Comparison of ENCODE assay signal across 17 cellular contexts in genomic region chr9:91150273-91151013, GRCh38.
A peak's percentile ranks its signal among the peaks of the same experiment; 100 is the strongest.
DNase-seq lines count a peak whose midpoint lies in the region; ATAC-seq and FAIRE-seq lines count a peak whose summit lies in the region.
"Had no signal": no experiment of that assay in that cellular context is flagged by ENCODE, and none has a peak within 500 bp of the region (broad histone marks: within the 10 kb centered on the region; RNA-seq: fewer than 3 reads in every experiment).

No MANE protein-coding gene starts in this region.

- H3K27ac ChIP-seq in thymus (ENCODE audit: low read depth): peak overlapping the region; percentile 64
- H3K27ac ChIP-seq: cardiac muscle cell had no signal

- peaks cover 3% of the 10 kb centered on the region for H3K9me3 Mint-ChIP-seq in activated T-cell treated with anti-CD3 and anti-CD28 coated beads, Interleukin-2, amount 50 U/mL, for 4 hours
- peaks cover 0 to 2% of the 10 kb centered on the region in 2 donors for H3K9me3 Mint-ChIP-seq in effector memory CD8-positive, alpha-beta T cell

- no peak for ATAC-seq in activated T-cell treated with anti-CD3 and anti-CD28 coated beads, Interleukin-2, amount 50 U/mL, for 4 hours
- ATAC-seq in T-helper 17 cell: no peak
- ATAC-seq in effector memory CD8-positive, alpha-beta T cell (replicated peaks): no peak
- ATAC-seq: left lung had no signal

- peaks cover 4% of the 10 kb centered on the region for H3K36me3 ChIP-seq in thymus (ENCODE audit: control insufficient read depth, insufficient read depth)
- H3K36me3 ChIP-seq: cardiac muscle cell, left lung had no signal

- H3K4me1 ChIP-seq in thymus (ENCODE audit: control insufficient read depth, insufficient read depth, low read length): peaks cover 17% of the 10 kb centered on the region

- H3K27ac Mint-ChIP-seq in T-helper 17 cell: peak overlapping the region; percentile 41
- H3K27ac Mint-ChIP-seq in effector memory CD8-positive, alpha-beta T cell: peak overlapping the region; percentile 80 to 92

- peaks cover 3% of the 10 kb centered on the region for H3K36me3 Mint-ChIP-seq in activated T-cell treated with anti-CD3 and anti-CD28 coated beads, Interleukin-2, amount 50 U/mL, for 4 hours (ENCODE audit: insufficient read depth)
- H3K36me3 Mint-ChIP-seq in T-helper 17 cell (ENCODE audit: low read depth): peaks cover 3% of the 10 kb centered on the region
- H3K36me3 Mint-ChIP-seq in effector memory CD8-positive, alpha-beta T cell (ENCODE audit: insufficient read depth): peaks cover 10% of the 10 kb centered on the region

- H3K27me3 ChIP-seq in thymus (ENCODE audit: control insufficient read depth, insufficient read depth): no peaks in the 10 kb centered on the region
- H3K27me3 ChIP-seq: cardiac muscle cell, left lung had no signal

- H3K4me3 ChIP-seq in thymus (ENCODE audit: low read length): no peak overlapping the region
- H3K4me3 ChIP-seq: cardiac muscle cell, left lung, smooth muscle cell had no signal

- DNase-seq in activated T-cell treated with anti-CD3 and anti-CD28 coated beads, Interleukin-2, amount 50 U/mL, for 4 hours: no peak
- DNase-seq in activated T-cell treated with anti-CD3 and anti-CD28 coated beads for 4 hours (no peak), T-helper 17 cell (no peak), RCC 7860 (ENCODE audit: low spot score) (no peak), SW480 (ENCODE audit: low spot score) (no peak)
- DNase-seq in effector memory CD8-positive, alpha-beta T cell: no peak
- DNase-seq in stimulated activated CD4-positive, alpha-beta T cell treated with anti-CD3 and anti-CD28 coated beads, Interleukin-4, amount 100 ng/mL, for 1 hour: no peak
- DNase-seq: DMS53, head of caudate nucleus, left lung, NCI-H146, Right ventricle myocardium superior had no signal

- H3K27me3 Mint-ChIP-seq in activated T-cell treated with anti-CD3 and anti-CD28 coated beads, Interleukin-2, amount 50 U/mL, for 4 hours (ENCODE audit: low read depth): no peaks in the 10 kb centered on the region
- H3K27me3 Mint-ChIP-seq in T-helper 17 cell: no peaks in the 10 kb centered on the region
- no peaks in the 10 kb centered on the region for H3K27me3 Mint-ChIP-seq in effector memory CD8-positive, alpha-beta T cell

- FAIRE-seq in RCC 7860 (lab: Jason Lieb, UNC): no peak
- FAIRE-seq: TTC549 had no signal

- 64% methylated on average over 3 of the region's 3 CpGs for WGBS in thymus

- H3K9me3 ChIP-seq in T-helper 17 cell (ENCODE audit: control insufficient read depth, low read length, poor library complexity, severe bottlenecking): no peaks in the 10 kb centered on the region
- peaks cover 1% of the 10 kb centered on the region for H3K9me3 ChIP-seq in thymus (ENCODE audit: control insufficient read depth)

- H3K4me3 Mint-ChIP-seq in activated T-cell treated with anti-CD3 and anti-CD28 coated beads, Interleukin-2, amount 50 U/mL, for 4 hours: peak overlapping the region; percentile 13
- no peak overlapping the region for H3K4me3 Mint-ChIP-seq in T-helper 17 cell
- peak overlapping the region; percentile 60 to 65 for H3K4me3 Mint-ChIP-seq in effector memory CD8-positive, alpha-beta T cell
- H3K4me3 Mint-ChIP-seq: neural crest cell had no signal

- peaks cover 63% of the 10 kb centered on the region for H3K4me1 Mint-ChIP-seq in activated T-cell treated with anti-CD3 and anti-CD28 coated beads, Interleukin-2, amount 50 U/mL, for 4 hours (ENCODE audit: low read depth)
- peaks cover 30% of the 10 kb centered on the region for H3K4me1 Mint-ChIP-seq in T-helper 17 cell
- H3K4me1 Mint-ChIP-seq in effector memory CD8-positive, alpha-beta T cell (ENCODE audit: low read depth in 2 of 2): peaks cover 55 to 65% of the 10 kb centered on the region in 2 donors
